ENCODE assay signal across 8 cellular contexts in the genomic region with DNA sequence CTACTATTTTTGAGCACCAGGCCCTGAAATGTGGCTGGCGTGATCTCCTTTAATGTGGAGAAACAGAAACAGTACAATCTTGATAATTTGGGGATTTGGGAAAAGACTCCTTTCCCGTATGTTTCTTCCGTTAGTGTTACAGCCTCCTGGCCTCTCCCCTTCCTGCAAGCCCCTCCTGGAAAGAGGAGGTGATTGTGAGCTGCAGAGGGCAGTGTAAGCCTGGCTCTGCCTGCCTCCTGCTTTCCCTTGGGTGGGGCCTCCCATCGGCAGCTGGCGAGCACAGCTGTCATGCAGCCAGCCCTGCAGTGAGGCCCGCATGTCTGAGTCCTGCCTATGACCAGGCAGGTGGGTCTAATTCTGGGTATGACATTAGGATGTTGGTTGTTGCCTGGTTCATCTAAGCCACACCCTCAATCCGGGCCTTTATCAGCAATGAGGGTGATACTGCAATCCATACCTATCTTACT. TPM values are rescaled to one million over a fixed set of nuclear protein-coding genes. Genes with fewer than 3 reads are reported as not detected.
DNase-seq lines count a peak whose midpoint lies in the region; ATAC-seq and TF ChIP-seq lines count a peak whose summit lies in the region.

No MANE protein-coding gene starts in this region.

- H3K4me3 ChIP-seq in mammary epithelial cell (replicated peaks in 1 of 3; ENCODE audit: insufficient read depth in 1 of 3, low read depth in 2 of 3, low read length in 3 of 3): peak overlapping the region; percentile 12 to 26 (median 24)

- H3K27ac ChIP-seq in mammary epithelial cell (ENCODE audit: insufficient read depth, low read depth, low read length): peak overlapping the region; percentile 71

- peak overlapping the region; percentile 82 for H2AFZ ChIP-seq in mammary epithelial cell (ENCODE audit: low read depth, low read length)

- CTCF ChIA-PET in mammary epithelial cell (lab: Charles Lee; ENCODE audit: low non-redundant PET): interaction anchor here (0.6 to 0.7 kb wide), 4 partner anchors 51 to 186 kb away, joined by 3 to 6 read pairs (median 5); no protein-coding TSS in a partner anchor

- H3K27me3 ChIP-seq in mammary epithelial cell (ENCODE audit: insufficient read depth, low read length): no peaks in the 10 kb centered on the region

- H3K36me3 ChIP-seq in mammary epithelial cell (ENCODE audit: insufficient read depth, low read length): no peaks in the 10 kb centered on the region

- peak in 2 of 3 experiments; percentile 4 to 15 for DNase-seq in activated CD8-positive, alpha-beta memory T cell treated with anti-CD3 and anti-CD28 coated beads for 48 hours (ENCODE audit: low read depth in 2 of 3, low spot score in 2 of 3)
- DNase-seq in activated CD8-positive, alpha-beta memory T cell treated with anti-CD3 and anti-CD28 coated beads for 24 hours: no peak
- DNase-seq in NCI-H1048 (lab: John Stamatoyannopoulos, UW) (peak; percentile 12), SW 1271 (lab: John Stamatoyannopoulos, UW) (peak; percentile 32 to 77), mammary epithelial cell (peak; percentile 76), iris pigment epithelial cell (ENCODE audit: low read depth) (peak; percentile 96), smooth muscle cell of the brain vasculature (ENCODE audit: low read depth, low spot score) (peak; percentile 57)

- no peaks in the 10 kb centered on the region for H3K9me3 ChIP-seq in mammary epithelial cell (replicated peaks; ENCODE audit: insufficient read depth, low read length)

- H3K9ac ChIP-seq in mammary epithelial cell (ENCODE audit: insufficient read depth, low read length): peak overlapping the region; percentile 43

- TF ChIP-seq CTCF in mammary epithelial cell (conservative IDR thresholded peaks at IDR 0.05 in 1 of 2, IDR thresholded peaks at IDR 0.05 in 1 of 2; ENCODE audit: extremely low read depth in 1 of 2, insufficient read depth in 1 of 2, low read depth in 1 of 2, low read length in 2 of 2): peak; percentile 66 to 77

- 4% methylated on average over 7 of the region's 7 CpGs for WGBS in mammary epithelial cell (ENCODE audit: low coverage, missing lambda C conversion rate)

- peak overlapping the region; percentile 73 for H3K4me2 ChIP-seq in mammary epithelial cell (ENCODE audit: insufficient read depth, low read depth, low read length)

- TSS peak; percentile 59 for BruUV-seq in mammary epithelial cell (replicated peaks; lab: Mats Ljungman, UMichigan)

- intact Hi-C loops in mammary epithelial cell (cut with micrococcal nuclease): loop anchor here (2.0 to 10.0 kb wide), 5 partner anchors 50 to 510 kb away; a partner anchor contains a TSS

- in situ Hi-C loops in mammary epithelial cell (cut with MboI; ENCODE audit: low sequenced_read_pairs in 2 of 2): loop anchor here in 1 of 2 donors (5.0 to 25.0 kb wide), 3 partner anchors 50 to 342 kb away; a partner anchor contains a TSS

- peak; percentile 82 for ATAC-seq in HG02610 (IDR thresholded peaks at IDR 0.05; ENCODE audit: unreplicated experiment)

- no peaks in the 10 kb centered on the region for H4K20me1 ChIP-seq in mammary epithelial cell (ENCODE audit: insufficient read depth, low read length)

- no peaks in the 10 kb centered on the region for H3K79me2 ChIP-seq in mammary epithelial cell (ENCODE audit: insufficient read depth, low read length)

- H3K4me1 ChIP-seq in mammary epithelial cell (ENCODE audit: insufficient read depth, low read length): peaks cover 47% of the 10 kb centered on the region

- dilution Hi-C loops in mammary epithelial cell (cut with HindIII; ENCODE audit: low sequenced_read_pairs): loop anchor here (25.0 kb wide), 1 partner anchor 342 kb away; no protein-coding TSS in a partner anchor

RNA-seq across cellular contexts. Expression of a gene that starts 48.7 kb away (rescaled TPM):
- 100 to 1,000 TPM in 1 of 2 donors, 10 to 100 TPM in 1; 93.0 to 119 TPM for total RNA-seq in mammary epithelial cell
- polyA plus RNA-seq in mammary epithelial cell: 58.2 TPM
- 35.8 TPM for polyA minus RNA-seq in mammary epithelial cell
